11 cellular contexts compared by ENCODE assay signal in the genomic region with DNA sequence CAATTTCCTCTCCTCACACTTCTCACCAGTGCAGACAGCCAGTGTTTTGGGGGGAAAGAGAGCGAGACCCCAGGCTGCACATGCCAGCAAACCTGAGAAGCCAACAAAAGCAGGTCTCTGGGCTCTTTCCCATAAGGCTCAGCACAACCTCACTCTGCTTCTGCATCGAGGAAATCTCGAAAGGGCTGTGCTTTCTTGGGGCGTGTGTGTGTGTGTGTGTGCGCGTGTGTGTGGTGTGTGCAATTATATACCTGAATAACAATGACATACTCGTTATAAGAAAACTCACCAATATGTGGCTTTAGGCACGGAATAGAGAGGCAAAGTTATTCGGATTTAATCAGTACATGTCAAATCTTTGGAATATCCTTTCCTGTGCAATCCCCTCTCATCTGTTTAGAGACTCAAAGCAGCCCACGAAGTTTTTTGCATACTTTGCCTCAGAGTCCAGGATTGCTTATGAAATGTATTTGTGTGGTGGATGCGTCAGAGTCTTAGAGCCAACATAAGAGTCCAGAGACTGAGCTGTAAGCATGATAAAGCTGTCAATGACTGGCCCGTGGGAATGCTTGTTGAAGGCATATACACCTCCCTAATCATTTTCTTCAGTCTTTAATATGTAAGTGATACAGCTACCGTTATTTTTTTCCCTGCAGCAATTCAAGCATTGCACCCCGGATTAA. TPM values are rescaled to one million over a fixed set of nuclear protein-coding genes. Genes with fewer than 3 reads are reported as not detected.
A peak's percentile ranks its signal among the peaks of the same experiment; 100 is the strongest.
DNase-seq lines count a peak whose midpoint lies in the region; TF ChIP-seq lines count a peak whose summit lies in the region.
"Had no signal": no experiment of that assay in that cellular context is flagged by ENCODE, and none has a peak within 500 bp of the region (broad histone marks: within the 10 kb centered on the region; RNA-seq: fewer than 3 reads in every experiment).

No MANE protein-coding gene starts in this region.

- POLR2A ChIA-PET in OCI-LY7 (lab: Charles Lee): interaction anchor here (0.7 to 0.8 kb wide), 2 partner anchors 228 to 657 kb away, joined by 3 read pairs; no protein-coding TSS in a partner anchor

- intact Hi-C loops in OCI-LY7 (cut with micrococcal nuclease; ENCODE audit: unreplicated experiment): no loop called here

- H4K20me1 ChIP-seq in OCI-LY7 (ENCODE audit: insufficient read depth, low read length): no peaks in the 10 kb centered on the region

- H2AFZ ChIP-seq in trophoblast cell (ENCODE audit: insufficient read depth, low read length, poor library complexity) (no peak overlapping the region), OCI-LY7 (ENCODE audit: low read length) (no peak overlapping the region)

- no peaks in the 10 kb centered on the region for H3K9me2 ChIP-seq in OCI-LY7 (ENCODE audit: insufficient read depth, low read length)

- H2BK120ac ChIP-seq in trophoblast cell (ENCODE audit: insufficient read depth, low read length, poor library complexity): no peak overlapping the region

- no peak overlapping the region for H2BK5ac ChIP-seq in trophoblast cell (ENCODE audit: low read depth, low read length, poor library complexity)

- no peak overlapping the region for H4K8ac ChIP-seq in trophoblast cell (ENCODE audit: low read depth, low read length)

- H3K4me2 ChIP-seq in trophoblast cell (ENCODE audit: low read length) (no peak overlapping the region), OCI-LY7 (ENCODE audit: low read length) (no peak overlapping the region)

- H2AK5ac ChIP-seq in trophoblast cell (ENCODE audit: low read length): no peak overlapping the region

- CTCF ChIA-PET in OCI-LY7 (lab: Charles Lee; ENCODE audit: unreplicated experiment): no interaction called here

- H3K27me3 ChIP-seq in adipocyte (replicated peaks; ENCODE audit: control insufficient read depth, insufficient read depth, low read length) (no peaks in the 10 kb centered on the region), trophoblast cell (ENCODE audit: insufficient read depth, low read length) (no peaks in the 10 kb centered on the region)

- no peak overlapping the region for H4K91ac ChIP-seq in trophoblast cell (ENCODE audit: low read depth, low read length)

- no CpG with 5 or more reads among the region's 14 CpGs for WGBS in trophoblast cell (ENCODE audit: extremely low coverage, insufficient coverage, insufficient read length)

- H3K9ac ChIP-seq in adipocyte (ENCODE audit: low read length) (peak overlapping the region; percentile 27), trophoblast cell (ENCODE audit: low read length) (no peak overlapping the region)

- H4K12ac ChIP-seq in trophoblast cell (ENCODE audit: low read depth, low read length): no peak overlapping the region

- H3K9me3 ChIP-seq in adipocyte (ENCODE audit: control insufficient read depth, low read length) (peaks cover 3% of the 10 kb centered on the region), trophoblast cell (ENCODE audit: insufficient read depth, low read depth, low read length) (peaks cover 2% of the 10 kb centered on the region), OCI-LY7 (ENCODE audit: low read length) (no peaks in the 10 kb centered on the region)
- H3K9me3 ChIP-seq: esophagus muscularis mucosa had no signal

- no peak overlapping the region for H3K4ac ChIP-seq in trophoblast cell (ENCODE audit: low read depth, low read length)

- H3K27ac ChIP-seq in trophoblast cell (ENCODE audit: low read depth, low read length) (no peak overlapping the region), OCI-LY7 (ENCODE audit: low read depth, low read length, poor library complexity, severe bottlenecking) (no peak overlapping the region)
- H3K27ac ChIP-seq: esophagus muscularis mucosa had no signal

- H2BK12ac ChIP-seq in trophoblast cell (ENCODE audit: low read length): no peak overlapping the region

- H3K4me1 ChIP-seq in adipocyte (ENCODE audit: control insufficient read depth, insufficient read depth, low read length) (peaks cover 36% of the 10 kb centered on the region), trophoblast cell (ENCODE audit: control insufficient read depth in 1 of 2, insufficient read depth in 2 of 2, low read length in 2 of 2) (peaks cover 3 to 10% of the 10 kb centered on the region in 2 experiments), OCI-LY7 (ENCODE audit: insufficient read depth, low read length, poor library complexity, severe bottlenecking) (no peaks in the 10 kb centered on the region)
- H3K4me1 ChIP-seq: esophagus muscularis mucosa had no signal

- no peak overlapping the region for H3K23ac ChIP-seq in trophoblast cell (ENCODE audit: low read length)

- no peak overlapping the region for H3K18ac ChIP-seq in trophoblast cell (ENCODE audit: low read length)

- TF ChIP-seq CTCF in OCI-LY7 (conservative IDR thresholded peaks at IDR 0.05; ENCODE audit: low read length): no peak

- no peaks in the 10 kb centered on the region for H3K79me2 ChIP-seq in trophoblast cell (ENCODE audit: control insufficient read depth, insufficient read depth, low read length, poor library complexity)
- H3K79me2 ChIP-seq in OCI-LY7 (ENCODE audit: insufficient read depth, low read depth, low read length): no peaks in the 10 kb centered on the region

- H3K14ac ChIP-seq in trophoblast cell (ENCODE audit: low read length): no peak overlapping the region

- H3K36me3 ChIP-seq in adipocyte (ENCODE audit: control insufficient read depth, insufficient read depth, low read length, severe bottlenecking) (no peaks in the 10 kb centered on the region), trophoblast cell (ENCODE audit: control insufficient read depth in 1 of 2, insufficient read depth in 2 of 2, low read length in 2 of 2) (no peaks in the 10 kb centered on the region), OCI-LY7 (ENCODE audit: insufficient read depth, low read length) (no peaks in the 10 kb centered on the region)
- H3K36me3 ChIP-seq: esophagus muscularis mucosa had no signal

- H3K4me3 ChIP-seq in adipocyte (ENCODE audit: low read length) (no peak overlapping the region), trophoblast cell (ENCODE audit: low read depth, low read length) (no peak overlapping the region), OCI-LY7 (ENCODE audit: low read depth, low read length, poor library complexity, severe bottlenecking) (no peak overlapping the region)
- H3K4me3 ChIP-seq: esophagus muscularis mucosa had no signal

- H3K79me1 ChIP-seq in trophoblast cell (ENCODE audit: low read length): no peaks in the 10 kb centered on the region

- peak; percentile 93 for DNase-seq in Daoy (ENCODE audit: low read depth)
- DNase-seq in adipocyte (ENCODE audit: low read depth): peak; percentile 76
- peak; percentile 33 for DNase-seq in fibroblast of the conjunctiva (ENCODE audit: low read depth)
- DNase-seq in trophoblast cell: peak; percentile 71 to 84
- DNase-seq in NCI-H345 treated with DMSO at 0.1 percent for 48 hours (lab: John Stamatoyannopoulos, UW; ENCODE audit: unreplicated experiment): no peak
- DNase-seq in T-helper 1 cell: no peak
- DNase-seq in OCI-LY7 (ENCODE audit: low spot score): no peak
- no peak for DNase-seq in NCI-H2081 (lab: John Stamatoyannopoulos, UW)
- DNase-seq: activated CD4-positive, alpha-beta memory T cell treated with anti-CD3 and anti-CD28 coated beads, Interleukin-2, amount 10 ng/mL, durations not matched to agents 7 days and 5 days; left ventricle myocardium superior had no signal

- BruUV-seq in OCI-LY7 (replicated peaks; lab: Mats Ljungman, UMichigan): no TSS peak

RNA-seq across cellular contexts. Expression of gene KCNJ15, which starts 2.2 kb away (rescaled TPM):
- total RNA-seq in Daoy (2014; rRNA removed; shearing (Covaris generic)): 35.4 and 44.6 TPM in 2 replicates
- 2.3 and 2.5 TPM in 2 replicates for polyA plus RNA-seq in trophoblast cell (2013)
- total RNA-seq in OCI-LY7 (2014; rRNA removed; shearing (Covaris generic)): not detected in 2 replicates
- total RNA-seq in OCI-LY7 (2022): not detected in 2 replicates
- total RNA-seq: activated CD4-positive, alpha-beta memory T cell treated with anti-CD3 and anti-CD28 coated beads, Interleukin-2, amount 10 ng/mL, durations not matched to agents 7 days and 5 days had no signal

Comparison
In these comparisons a context has a peak if more than half of its experiments do, and no peak if none do; other contexts are left out.
1. DNase-seq: peak in Daoy (single experiment), adipocyte (single experiment), fibroblast of the conjunctiva (single experiment) and trophoblast cell (2 of 2); none in NCI-H345 treated with DMSO at 0.1 percent for 48 hours (single experiment), T-helper 1 cell (0 of 5), OCI-LY7 (single experiment) and NCI-H2081 (0 of 2).
2. RNA of gene KCNJ15, which starts 2.2 kb away (total RNA-seq): 35.4 to 44.6 TPM in Daoy; not detected in OCI-LY7; every median in the first group is over 10 times any median in the second.